ENCODE assay signal across 1 cellular context in genomic region chr2:174681099-174681982, GRCh38.
TF ChIP-seq lines count a peak whose summit lies in the region.

No MANE protein-coding gene starts in this region.

TF ChIP-seq in WTC11, 78 proteins besides CTCF, POLR2A, EP300 and RAD21 (continued from another document):
- TF ChIP-seq, protein P1, sequence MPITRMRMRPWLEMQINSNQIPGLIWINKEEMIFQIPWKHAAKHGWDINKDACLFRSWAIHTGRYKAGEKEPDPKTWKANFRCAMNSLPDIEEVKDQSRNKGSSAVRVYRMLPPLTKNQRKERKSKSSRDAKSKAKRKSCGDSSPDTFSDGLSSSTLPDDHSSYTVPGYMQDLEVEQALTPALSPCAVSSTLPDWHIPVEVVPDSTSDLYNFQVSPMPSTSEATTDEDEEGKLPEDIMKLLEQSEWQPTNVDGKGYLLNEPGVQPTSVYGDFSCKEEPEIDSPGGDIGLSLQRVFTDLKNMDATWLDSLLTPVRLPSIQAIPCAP (CRISPR knock-in tag; IDR thresholded peaks at IDR 0.05) = no peak
- TF ChIP-seq HMGXB4 (CRISPR knock-in tag; IDR thresholded peaks at IDR 0.05) = no peak
